In the genomic region with DNA sequence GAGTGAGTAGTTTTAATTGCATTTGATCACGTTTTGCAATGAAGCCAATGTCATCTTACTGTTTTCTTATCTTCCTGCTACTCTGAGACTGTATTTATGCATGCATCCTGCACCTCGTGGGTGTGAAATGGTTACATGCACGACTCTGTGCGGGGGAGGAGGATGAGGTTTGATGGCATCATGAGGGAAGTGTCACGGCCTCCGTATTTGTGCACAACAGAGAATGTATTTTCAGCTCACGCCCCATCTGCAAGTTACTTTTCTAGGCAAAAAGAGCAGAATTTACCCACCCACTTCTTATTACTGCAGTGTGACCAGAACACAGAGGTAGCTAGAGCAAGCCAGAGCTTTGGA, we compare ENCODE assay signal across 22 cellular contexts.
DNase-seq lines count a peak whose midpoint lies in the region; ATAC-seq, FAIRE-seq and TF ChIP-seq lines count a peak whose summit lies in the region.
"Had no signal": no experiment of that assay in that cellular context is flagged by ENCODE, and none has a peak within 500 bp of the region (broad histone marks: within the 10 kb centered on the region; RNA-seq: fewer than 3 reads in every experiment).

No MANE protein-coding gene starts in this region.

- CTCF ChIA-PET in activated CD4-positive, alpha-beta T cell treated with anti-CD3 and anti-CD28 coated beads, Interleukin-2, amount 10 ng/mL, durations not matched to agents 7 days and 5 days (lab: Charles Lee), result no interaction called here

- TF ChIP-seq POLR2A in body of pancreas (IDR thresholded peaks at IDR 0.05), result no peak

- H3K36me3 ChIP-seq in body of pancreas (replicated peaks in 1 of 2; ENCODE audit: insufficient read depth in 1 of 2, low read depth in 2 of 2), result no peaks in the 10 kb centered on the region
- H3K36me3 ChIP-seq: upper lobe of left lung had no signal

- peaks cover 0 to 3% of the 10 kb centered on the region in 2 donors for H3K9me3 Mint-ChIP-seq in stimulated activated naive CD8-positive, alpha-beta T cell treated with anti-CD3 and anti-CD28 coated beads, Interleukin-15, amount 100 ng/mL, for 72 hours
- H3K9me3 Mint-ChIP-seq in activated CD4-positive, alpha-beta T cell treated with anti-CD3 and anti-CD28 coated beads, Interleukin-2, amount 10 ng/mL, durations not matched to agents 7 days and 5 days, result no peaks in the 10 kb centered on the region

- no peak overlapping the region for H3K27ac Mint-ChIP-seq in stimulated activated naive CD8-positive, alpha-beta T cell treated with anti-CD3 and anti-CD28 coated beads, Interleukin-15, amount 100 ng/mL, for 72 hours
- H3K27ac Mint-ChIP-seq in activated CD4-positive, alpha-beta T cell treated with anti-CD3 and anti-CD28 coated beads, Interleukin-2, amount 10 ng/mL, durations not matched to agents 7 days and 5 days, result no peak overlapping the region
- H3K27ac Mint-ChIP-seq: B cell had no signal

- POLR2A ChIA-PET in activated CD4-positive, alpha-beta T cell treated with anti-CD3 and anti-CD28 coated beads, Interleukin-2, amount 10 ng/mL, durations not matched to agents 7 days and 5 days (lab: Charles Lee), result no interaction called here

- peaks cover 7% of the 10 kb centered on the region for H3K27me3 Mint-ChIP-seq in stimulated activated naive CD8-positive, alpha-beta T cell treated with anti-CD3 and anti-CD28 coated beads, Interleukin-15, amount 100 ng/mL, for 72 hours
- H3K27me3 Mint-ChIP-seq in activated CD4-positive, alpha-beta T cell treated with anti-CD3 and anti-CD28 coated beads, Interleukin-2, amount 10 ng/mL, durations not matched to agents 7 days and 5 days, result no peaks in the 10 kb centered on the region

- H3K4me1 Mint-ChIP-seq in stimulated activated naive CD8-positive, alpha-beta T cell treated with anti-CD3 and anti-CD28 coated beads, Interleukin-15, amount 100 ng/mL, for 72 hours, result no peaks in the 10 kb centered on the region
- H3K4me1 Mint-ChIP-seq in activated CD4-positive, alpha-beta T cell treated with anti-CD3 and anti-CD28 coated beads, Interleukin-2, amount 10 ng/mL, durations not matched to agents 7 days and 5 days, result no peaks in the 10 kb centered on the region
- H3K4me1 Mint-ChIP-seq: B cell had no signal

- H3K4me3 ChIP-seq in body of pancreas, result no peak overlapping the region
- H3K4me3 ChIP-seq: upper lobe of left lung had no signal

- DNase-seq in body of pancreas (no peak), putamen (ENCODE audit: low spot score) (peak; percentile 78), D721Med (ENCODE audit: insufficient read length, low spot score) (no peak), NCI-H2196 (lab: John Stamatoyannopoulos, UW; ENCODE audit: unreplicated experiment) (no peak)
- no peak for DNase-seq in stimulated activated naive CD8-positive, alpha-beta T cell treated with anti-CD3 and anti-CD28 coated beads, Interleukin-15, amount 100 ng/mL, for 72 hours
- DNase-seq in activated CD4-positive, alpha-beta T cell treated with anti-CD3 and anti-CD28 coated beads, Interleukin-2, amount 10 ng/mL, durations not matched to agents 7 days and 5 days, result no peak
- DNase-seq: activated CD4-positive, alpha-beta T cell treated with anti-CD3 and anti-CD28 coated beads, Interleukin-2, amount 50 U/mL, for 4 hours; activated naive CD4-positive, alpha-beta T cell treated with Interleukin-2 at 50 U/mL for 16 hours; Kasumi-1; NCI-H1417 treated with DMSO at 0.1 percent for 48 hours; NCI-H69; SHP77 treated with DMSO at 0.1 percent for 48 hours; stimulated activated CD4-positive, alpha-beta T cell treated with anti-CD3 and anti-CD28 coated beads, Interleukin-1b, Interleukin-23, amount 100 ng/mL, for 48 hours; stimulated activated naive CD4-positive, alpha-beta T cell; upper lobe of left lung had no signal

- H3K4me3 Mint-ChIP-seq in stimulated activated naive CD8-positive, alpha-beta T cell treated with anti-CD3 and anti-CD28 coated beads, Interleukin-15, amount 100 ng/mL, for 72 hours, result no peak overlapping the region
- no peak overlapping the region for H3K4me3 Mint-ChIP-seq in activated CD4-positive, alpha-beta T cell treated with anti-CD3 and anti-CD28 coated beads, Interleukin-2, amount 10 ng/mL, durations not matched to agents 7 days and 5 days
- H3K4me3 Mint-ChIP-seq: B cell had no signal

- H3K27me3 ChIP-seq in body of pancreas, result no peaks in the 10 kb centered on the region
- H3K27me3 ChIP-seq: upper lobe of left lung had no signal

- peaks cover 23% of the 10 kb centered on the region for H3K4me1 ChIP-seq in body of pancreas
- H3K4me1 ChIP-seq: upper lobe of left lung had no signal

- 42 to 55% methylated on average over 7 of the region's 7 CpGs for WGBS in body of pancreas, 2 donors

- TF ChIP-seq CTCF in body of pancreas (IDR thresholded peaks at IDR 0.05) (no peak), D721Med (IDR thresholded peaks at IDR 0.05; ENCODE audit: insufficient read depth, missing control alignments) (no peak)

- no peaks in the 10 kb centered on the region for H3K36me3 Mint-ChIP-seq in activated CD4-positive, alpha-beta T cell treated with anti-CD3 and anti-CD28 coated beads, Interleukin-2, amount 10 ng/mL, durations not matched to agents 7 days and 5 days (ENCODE audit: low read depth)

- intact Hi-C loops in body of pancreas (cut with DNase I), result no loop called here

- no peaks in the 10 kb centered on the region for H3K9me3 ChIP-seq in body of pancreas
- H3K9me3 ChIP-seq: upper lobe of left lung had no signal

- no peak for FAIRE-seq in D721Med (lab: Jason Lieb, UNC)
- FAIRE-seq: colon, endometrium, HTR-8/SVneo, islet of Langerhans had no signal

- peak overlapping the region in 3 of 4 donors; percentile 0 to 62 (median 21) for H3K27ac ChIP-seq in body of pancreas
- H3K27ac ChIP-seq: upper lobe of left lung had no signal

- ATAC-seq in GM19035 (IDR thresholded peaks at IDR 0.05; ENCODE audit: unreplicated experiment), result peak; percentile 54
- ATAC-seq in HG03442 (IDR thresholded peaks at IDR 0.05; ENCODE audit: unreplicated experiment), result peak; percentile 75
- no peak for ATAC-seq in body of pancreas
- ATAC-seq in stimulated activated naive CD8-positive, alpha-beta T cell treated with anti-CD3 and anti-CD28 coated beads, Interleukin-15, amount 100 ng/mL, for 72 hours, result no peak

Comparison
In these comparisons a context has a peak if more than half of its experiments do, and no peak if none do; other contexts are left out.
1. ATAC-seq: peak in GM19035 (single experiment) and HG03442 (single experiment); none in body of pancreas (single experiment) and stimulated activated naive CD8-positive, alpha-beta T cell treated with anti-CD3 and anti-CD28 coated beads, Interleukin-15, amount 100 ng/mL, for 72 hours (single experiment).